In the genomic region with DNA sequence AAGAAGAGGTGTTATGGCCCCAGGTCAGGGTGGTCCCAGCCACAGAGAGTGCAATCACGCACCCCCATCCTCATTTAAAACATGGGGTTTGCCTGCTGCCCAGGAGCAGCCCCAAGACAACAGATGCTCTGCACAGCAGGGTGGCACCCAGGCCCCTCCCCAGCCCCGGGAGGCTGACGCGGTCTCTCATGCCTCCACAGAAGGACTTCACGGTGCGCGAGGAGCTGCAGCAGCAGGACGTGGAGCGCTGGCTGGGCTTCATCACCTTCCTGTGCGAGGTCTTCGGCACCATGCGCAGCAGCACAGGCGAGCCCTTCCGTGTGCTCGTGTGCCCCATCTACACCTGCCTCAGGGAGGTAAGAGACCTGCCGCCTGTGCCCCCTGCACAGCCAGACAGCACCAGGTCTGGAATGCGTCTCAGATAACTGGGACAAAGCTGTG, we compare ENCODE assay signal across 12 cellular contexts.
A peak's percentile ranks its signal among the peaks of the same experiment; 100 is the strongest.
DNase-seq lines count a peak whose midpoint lies in the region; ATAC-seq and TF ChIP-seq lines count a peak whose summit lies in the region.
"Had no signal": no experiment of that assay in that cellular context is flagged by ENCODE, and none has a peak within 500 bp of the region (broad histone marks: within the 10 kb centered on the region; RNA-seq: fewer than 3 reads in every experiment).

No MANE protein-coding gene starts in this region.

- TF ChIP-seq POLR2A in heart left ventricle (IDR thresholded peaks at IDR 0.05) (no peak), erythroblast (IDR thresholded peaks at IDR 0.05; ENCODE audit: low read length) (no peak)

- H4K20me1 ChIP-seq in mammary epithelial cell (ENCODE audit: insufficient read depth, low read length), result no peaks in the 10 kb centered on the region

- H3K27ac ChIP-seq in heart left ventricle, result no peak overlapping the region
- H3K27ac ChIP-seq in mammary epithelial cell (ENCODE audit: insufficient read depth, low read depth, low read length), result no peak overlapping the region

- no peak overlapping the region for H3K4me3 Mint-ChIP-seq in activated T-helper 2 cell treated with anti-CD3 and anti-CD28 coated beads, Interferon-gamma antibody, Interleukin-2, Interleukin-4, amounts not matched to agents 10 μg/mL and 5 μg/mL and 100 μg/mL, durations not matched to agents 14 hours and 24 hours and 36 hours (ENCODE audit: low read depth)

- no peaks in the 10 kb centered on the region for H3K9me3 ChIP-seq in heart left ventricle
- no peaks in the 10 kb centered on the region for H3K9me3 ChIP-seq in mammary epithelial cell (replicated peaks; ENCODE audit: insufficient read depth, low read length)

- H3K4me1 ChIP-seq in heart left ventricle (peaks cover 0 to 38% (median 17%) of the 10 kb centered on the region in 12 donors), mammary epithelial cell (ENCODE audit: insufficient read depth, low read length) (peaks cover 6% of the 10 kb centered on the region)

- H3K36me3 Mint-ChIP-seq in activated T-helper 2 cell treated with anti-CD3 and anti-CD28 coated beads, Interferon-gamma antibody, Interleukin-2, Interleukin-4, amounts not matched to agents 10 μg/mL and 5 μg/mL and 100 μg/mL, durations not matched to agents 14 hours and 24 hours and 36 hours (ENCODE audit: low read depth), result no peaks in the 10 kb centered on the region

- peak in 3 of 5 donors; percentile 13 to 45 (median 16) for DNase-seq in heart left ventricle
- DNase-seq in left ventricle myocardium superior, result no peak
- no peak for DNase-seq in activated T-helper 2 cell treated with anti-CD3 and anti-CD28 coated beads, Interferon-gamma antibody, Interleukin-2, Interleukin-4, amounts not matched to agents 10 μg/mL and 5 μg/mL and 100 μg/mL, durations not matched to agents 14 hours and 24 hours and 36 hours (ENCODE audit: low spot score)
- peak; percentile 76 for DNase-seq in mesenteric fat pad (ENCODE audit: low spot score)
- DNase-seq in ureter (ENCODE audit: low spot score), result peak; percentile 17
- DNase-seq in DMS53 (lab: John Stamatoyannopoulos, UW), result no peak
- no peak for DNase-seq in mammary epithelial cell
- no peak for DNase-seq in erythroblast (lab: John Stamatoyannopoulos, UW)
- DNase-seq: effector CD8-positive, alpha-beta T cell; NCI-H446 treated with DMSO at 0.1 percent for 48 hours; Right ventricle myocardium superior; T-helper 1 cell had no signal

- ATAC-seq in heart left ventricle (no peak), left ventricle myocardium superior (no peak)

- in situ Hi-C loops in mammary epithelial cell (cut with MboI; ENCODE audit: low sequenced_read_pairs in 2 of 2), result no loop called here

- H3K27ac Mint-ChIP-seq in activated T-helper 2 cell treated with anti-CD3 and anti-CD28 coated beads, Interferon-gamma antibody, Interleukin-2, Interleukin-4, amounts not matched to agents 10 μg/mL and 5 μg/mL and 100 μg/mL, durations not matched to agents 14 hours and 24 hours and 36 hours, result peak overlapping the region; percentile 85

- H3K4me1 Mint-ChIP-seq in activated T-helper 2 cell treated with anti-CD3 and anti-CD28 coated beads, Interferon-gamma antibody, Interleukin-2, Interleukin-4, amounts not matched to agents 10 μg/mL and 5 μg/mL and 100 μg/mL, durations not matched to agents 14 hours and 24 hours and 36 hours (ENCODE audit: low read depth), result peaks cover 59% of the 10 kb centered on the region

- no peaks in the 10 kb centered on the region for H3K27me3 ChIP-seq in heart left ventricle
- H3K27me3 ChIP-seq in mammary epithelial cell (ENCODE audit: insufficient read depth, low read length), result no peaks in the 10 kb centered on the region

- no peaks in the 10 kb centered on the region for H3K79me2 ChIP-seq in mammary epithelial cell (ENCODE audit: insufficient read depth, low read length)

- dilution Hi-C loops in mammary epithelial cell (cut with HindIII; ENCODE audit: low sequenced_read_pairs), result no loop called here

- no TSS peak for BruUV-seq in mammary epithelial cell (replicated peaks; lab: Mats Ljungman, UMichigan)

- CTCF ChIA-PET in mammary epithelial cell (lab: Charles Lee; ENCODE audit: low non-redundant PET), result no interaction called here

- TF ChIP-seq CTCF in heart left ventricle (IDR thresholded peaks at IDR 0.05) (no peak), mammary epithelial cell (conservative IDR thresholded peaks at IDR 0.05 in 1 of 2, IDR thresholded peaks at IDR 0.05 in 1 of 2; ENCODE audit: extremely low read depth in 1 of 2, insufficient read depth in 1 of 2, low read depth in 1 of 2, low read length in 2 of 2) (no peak)

- H3K4me3 ChIP-seq in heart left ventricle, result no peak overlapping the region
- no peak overlapping the region for H3K4me3 ChIP-seq in mammary epithelial cell (replicated peaks in 1 of 3; ENCODE audit: insufficient read depth in 1 of 3, low read depth in 2 of 3, low read length in 3 of 3)

- WGBS in heart left ventricle, 4 donors, result 90 to 96% (median 94%) methylated on average over 3 to 17 of the region's 17 CpGs
- 93% methylated on average over 10 of the region's 17 CpGs for WGBS in mammary epithelial cell (ENCODE audit: low coverage, missing lambda C conversion rate)

- no peaks in the 10 kb centered on the region for H3K9me3 Mint-ChIP-seq in activated T-helper 2 cell treated with anti-CD3 and anti-CD28 coated beads, Interferon-gamma antibody, Interleukin-2, Interleukin-4, amounts not matched to agents 10 μg/mL and 5 μg/mL and 100 μg/mL, durations not matched to agents 14 hours and 24 hours and 36 hours

- no peaks in the 10 kb centered on the region for H3K27me3 Mint-ChIP-seq in activated T-helper 2 cell treated with anti-CD3 and anti-CD28 coated beads, Interferon-gamma antibody, Interleukin-2, Interleukin-4, amounts not matched to agents 10 μg/mL and 5 μg/mL and 100 μg/mL, durations not matched to agents 14 hours and 24 hours and 36 hours (ENCODE audit: low read depth)

- H3K4me2 ChIP-seq in mammary epithelial cell (ENCODE audit: insufficient read depth, low read depth, low read length), result no peak overlapping the region

- H3K36me3 ChIP-seq in heart left ventricle (peaks cover 0 to 26% (median 12%) of the 10 kb centered on the region in 9 donors), mammary epithelial cell (ENCODE audit: insufficient read depth, low read length) (no peaks in the 10 kb centered on the region)

- no peak overlapping the region for H2AFZ ChIP-seq in mammary epithelial cell (ENCODE audit: low read depth, low read length)

- H3K9ac ChIP-seq in mammary epithelial cell (ENCODE audit: insufficient read depth, low read length), result no peak overlapping the region

- intact Hi-C loops in heart left ventricle (cut with DNase I) (no loop called here), left ventricle myocardium superior (cut with micrococcal nuclease) (no loop called here), mammary epithelial cell (cut with micrococcal nuclease) (no loop called here)
- intact Hi-C loops in activated T-helper 2 cell treated with anti-CD3 and anti-CD28 coated beads, Interferon-gamma antibody, Interleukin-2, Interleukin-4, amounts not matched to agents 10 μg/mL and 5 μg/mL and 100 μg/mL, durations not matched to agents 14 hours and 24 hours and 36 hours (cut with micrococcal nuclease), result no loop called here

Comparison
In these comparisons a context has a peak if more than half of its experiments do, and no peak if none do; other contexts are left out.
1. DNase-seq: peak in heart left ventricle (3 of 5), mesenteric fat pad (single experiment) and ureter (single experiment); none in left ventricle myocardium superior (single experiment), activated T-helper 2 cell treated with anti-CD3 and anti-CD28 coated beads, Interferon-gamma antibody, Interleukin-2, Interleukin-4, amounts not matched to agents 10 μg/mL and 5 μg/mL and 100 μg/mL, durations not matched to agents 14 hours and 24 hours and 36 hours (single experiment), DMS53 (single experiment), mammary epithelial cell (single experiment) and erythroblast (0 of 2).